ENCODE assay signal across 14 cellular contexts in genomic region chr1:161934278-161934608, GRCh38.
DNase-seq lines count a peak whose midpoint lies in the region; ATAC-seq and TF ChIP-seq lines count a peak whose summit lies in the region.
"Had no signal": no experiment of that assay in that cellular context is flagged by ENCODE, and none has a peak within 500 bp of the region (broad histone marks: within the 10 kb centered on the region; RNA-seq: fewer than 3 reads in every experiment).

No MANE protein-coding gene starts in this region.

- H3K27me3 ChIP-seq in left lung: no peaks in the 10 kb centered on the region
- no peaks in the 10 kb centered on the region for H3K27me3 ChIP-seq in breast epithelium
- H3K27me3 ChIP-seq: testis had no signal

- POLR2A ChIA-PET in activated CD4-positive, alpha-beta T cell treated with anti-CD3 and anti-CD28 coated beads for 36 hours (lab: Charles Lee): no interaction called here

- no peak for TF ChIP-seq CTCF in NB4 (IDR thresholded peaks at IDR 0.05; ENCODE audit: low read depth, low read length)
- no peak for TF ChIP-seq CTCF in left lung (IDR thresholded peaks at IDR 0.05)
- no peak for TF ChIP-seq CTCF in breast epithelium (IDR thresholded peaks at IDR 0.05)

- TF ChIP-seq POLR2A in NB4 (IDR thresholded peaks at IDR 0.05; ENCODE audit: extremely low read depth, insufficient read length) (no peak), breast epithelium (IDR thresholded peaks at IDR 0.05) (no peak)

- CTCF ChIA-PET in activated CD4-positive, alpha-beta T cell treated with anti-CD3 and anti-CD28 coated beads for 36 hours (lab: Charles Lee): interaction anchor here (1.2 to 1.5 kb wide), 2 partner anchors 13 to 141 kb away, joined by 3 to 4 read pairs; no protein-coding TSS in a partner anchor

- intact Hi-C loops in activated CD4-positive, alpha-beta T cell treated with anti-CD3 and anti-CD28 coated beads for 36 hours (cut with DNase I, micrococcal nuclease): loop anchor here in 1 of 2 experiments (1.0 kb wide), 2 partner anchors 19 to 28 kb away; no protein-coding TSS in a partner anchor
- intact Hi-C loops in left lung (cut with DNase I): no loop called here
- intact Hi-C loops in breast epithelium (cut with DNase I; ENCODE audit: low total_unique reads): no loop called here

- no peak for DNase-seq in activated CD4-positive, alpha-beta T cell treated with anti-CD3 and anti-CD28 coated beads for 36 hours
- DNase-seq in activated CD4-positive, alpha-beta T cell treated with anti-CD3 and anti-CD28 coated beads for 48 hours: no peak
- DNase-seq in NB4 (ENCODE audit: low read depth): peak; percentile 15
- DNase-seq in left lung: no peak
- no peak for DNase-seq in T1000 (lab: John Stamatoyannopoulos, UW)
- DNase-seq in iPS-NIHi7 (ENCODE audit: extremely low spot score): no peak
- no peak for DNase-seq in breast epithelium (ENCODE audit: low spot score in 2 of 2)
- DNase-seq: activated CD8-positive, alpha-beta memory T cell treated with anti-CD3 and anti-CD28 coated beads for 24 hours; erythroblast; midbrain; NCI-H748 treated with DMSO at 0.1 percent for 48 hours; SK-N-SH; testis had no signal

- no peak overlapping the region for H3K4me3 Mint-ChIP-seq in activated CD4-positive, alpha-beta T cell treated with anti-CD3 and anti-CD28 coated beads for 36 hours

- H3K9me3 ChIP-seq in left lung (no peaks in the 10 kb centered on the region), breast epithelium (no peaks in the 10 kb centered on the region)
- H3K9me3 ChIP-seq: SK-N-SH, testis had no signal

- no peaks in the 10 kb centered on the region for H3K4me1 ChIP-seq in left lung
- no peaks in the 10 kb centered on the region for H3K4me1 ChIP-seq in breast epithelium
- H3K4me1 ChIP-seq: testis had no signal

- H3K27ac ChIP-seq in left lung (no peak overlapping the region), breast epithelium (no peak overlapping the region)
- H3K27ac ChIP-seq: testis had no signal

- peak; percentile 81 for ATAC-seq in activated CD4-positive, alpha-beta T cell treated with anti-CD3 and anti-CD28 coated beads for 36 hours
- ATAC-seq in GM19395 (IDR thresholded peaks at IDR 0.05; ENCODE audit: unreplicated experiment): peak; percentile 90
- ATAC-seq in left lung: peak; percentile 26

- H3K4me1 Mint-ChIP-seq in activated CD4-positive, alpha-beta T cell treated with anti-CD3 and anti-CD28 coated beads for 36 hours: peaks cover 49% of the 10 kb centered on the region

- H3K36me3 Mint-ChIP-seq in activated CD4-positive, alpha-beta T cell treated with anti-CD3 and anti-CD28 coated beads for 36 hours (ENCODE audit: low read depth): peaks cover 12% of the 10 kb centered on the region

- peaks cover 0 to 6% of the 10 kb centered on the region in 2 donors for H3K36me3 ChIP-seq in left lung
- no peaks in the 10 kb centered on the region for H3K36me3 ChIP-seq in breast epithelium

- no peaks in the 10 kb centered on the region for H3K27me3 Mint-ChIP-seq in activated CD4-positive, alpha-beta T cell treated with anti-CD3 and anti-CD28 coated beads for 36 hours

- H3K27ac Mint-ChIP-seq in activated CD4-positive, alpha-beta T cell treated with anti-CD3 and anti-CD28 coated beads for 36 hours: peak overlapping the region; percentile 84

- H3K4me3 ChIP-seq in NB4 (ENCODE audit: low read depth, low read length) (no peak overlapping the region), left lung (no peak overlapping the region), breast epithelium (no peak overlapping the region)
- H3K4me3 ChIP-seq: testis had no signal

- peaks cover 1% of the 10 kb centered on the region for H3K9me3 Mint-ChIP-seq in activated CD4-positive, alpha-beta T cell treated with anti-CD3 and anti-CD28 coated beads for 36 hours (ENCODE audit: low read depth)

Comparison
In these comparisons a context has a peak if more than half of its experiments do, and no peak if none do; other contexts are left out.
1. ATAC-seq: peak in every context shown above with its lines; median percentile 90 in GM19395; 81 in activated CD4-positive, alpha-beta T cell treated with anti-CD3 and anti-CD28 coated beads for 36 hours; 26 in left lung.